Comparison of ENCODE assay signal across 1 cellular context in the genomic region with DNA sequence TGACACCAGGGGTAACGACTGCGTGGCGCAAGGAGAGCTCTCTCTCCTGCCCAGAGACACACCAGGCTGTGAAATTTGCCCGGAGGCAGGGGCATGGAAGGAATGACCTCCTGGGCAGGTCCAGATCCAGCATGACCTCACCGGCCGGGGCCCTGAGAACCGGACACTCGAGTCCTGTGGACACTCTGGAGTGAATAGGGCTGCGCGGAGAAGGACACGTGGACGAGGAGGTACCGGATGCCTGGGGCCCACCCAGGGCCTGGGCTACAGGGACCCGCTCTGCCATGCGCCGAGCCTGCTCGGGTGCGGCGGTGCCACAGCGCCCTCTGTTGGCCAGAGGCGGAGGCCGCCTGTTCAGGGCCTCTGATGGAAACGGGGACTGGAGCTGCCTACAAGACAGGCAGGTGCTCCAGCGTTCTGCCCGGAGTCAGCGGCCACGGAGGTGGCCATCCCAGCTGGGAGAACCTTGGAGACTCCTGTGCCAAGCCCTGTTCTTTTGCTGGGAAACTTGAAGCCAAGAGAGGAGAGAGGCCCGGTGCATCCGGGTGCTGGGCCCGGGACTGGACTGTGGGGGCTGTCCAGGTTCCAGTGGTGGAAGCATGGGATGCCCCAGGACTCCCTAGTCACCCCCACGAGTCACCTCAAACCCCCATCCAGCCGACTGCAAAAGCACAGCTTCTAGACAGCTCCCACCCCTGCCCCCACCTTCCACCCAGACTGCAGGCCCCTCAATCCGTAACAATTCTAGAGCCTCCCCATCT.
TF ChIP-seq lines count a peak whose summit lies in the region.

No MANE protein-coding gene starts in this region.

TF ChIP-seq in HepG2, 621 proteins besides CTCF, POLR2A, EP300 and RAD21 (continued from another document and continues in another):
- TF ChIP-seq, protein P1, sequence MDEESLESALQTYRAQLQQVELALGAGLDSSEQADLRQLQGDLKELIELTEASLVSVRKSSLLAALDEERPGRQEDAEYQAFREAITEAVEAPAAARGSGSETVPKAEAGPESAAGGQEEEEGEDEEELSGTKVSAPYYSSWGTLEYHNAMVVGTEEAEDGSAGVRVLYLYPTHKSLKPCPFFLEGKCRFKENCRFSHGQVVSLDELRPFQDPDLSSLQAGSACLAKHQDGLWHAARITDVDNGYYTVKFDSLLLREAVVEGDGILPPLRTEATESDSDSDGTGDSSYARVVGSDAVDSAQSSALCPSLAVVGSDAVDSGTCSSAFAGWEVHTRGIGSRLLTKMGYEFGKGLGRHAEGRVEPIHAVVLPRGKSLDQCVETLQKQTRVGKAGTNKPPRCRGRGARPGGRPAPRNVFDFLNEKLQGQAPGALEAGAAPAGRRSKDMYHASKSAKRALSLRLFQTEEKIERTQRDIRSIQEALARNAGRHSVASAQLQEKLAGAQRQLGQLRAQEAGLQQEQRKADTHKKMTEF (CRISPR knock-in tag; IDR thresholded peaks at IDR 0.05), result peak; percentile 83
- TF ChIP-seq KAT8 (CRISPR knock-in tag; IDR thresholded peaks at IDR 0.05) (peak; percentile 83), NCOA2 (CRISPR knock-in tag; IDR thresholded peaks at IDR 0.05) (0 out of 2 replicates have a peak, but pooled peaks have one; percentile 22), MXI1 (IDR thresholded peaks at IDR 0.05; ENCODE audit: borderline replicate concordance, low read depth, low read length) (peak; percentile 82; the same call in 1 of the 3 replicates), ZMAT3 (CRISPR knock-in tag; conservative IDR thresholded peaks at IDR 0.05) (peak; percentile 76; the same call in 1 of the 2 replicates), FOXP1 (IDR thresholded peaks at IDR 0.05) (no peak), FOXP1 (CRISPR knock-in tag; IDR thresholded peaks at IDR 0.05) (no peak), ZMYM2 (CRISPR knock-in tag; IDR thresholded peaks at IDR 0.05) (no peak), ZSCAN31 (CRISPR knock-in tag; IDR thresholded peaks at IDR 0.05; ENCODE audit: low read depth) (0 out of 2 replicates have a peak, but pooled peaks have one; percentile 20), ZC3H13 (CRISPR knock-in tag; IDR thresholded peaks at IDR 0.05) (no peak), ZNF839 (CRISPR knock-in tag; IDR thresholded peaks at IDR 0.05; ENCODE audit: borderline replicate concordance) (peak; percentile 85), GTF2F1 (IDR thresholded peaks at IDR 0.05; ENCODE audit: low read length) (no peak), SATB2 (CRISPR knock-in tag; IDR thresholded peaks at IDR 0.05) (no peak), ZNF143 (CRISPR knock-in tag; IDR thresholded peaks at IDR 0.05) (no peak), HNF4G (IDR thresholded peaks at IDR 0.05; ENCODE audit: borderline replicate concordance, low read depth, low read length) (no peak), HNF4G (CRISPR knock-in tag; IDR thresholded peaks at IDR 0.05; ENCODE audit: borderline replicate concordance, low read depth) (peak; percentile 69; the same call in 1 of the 2 replicates), MEF2D (CRISPR knock-in tag; IDR thresholded peaks at IDR 0.05) (no peak), SIX1 (CRISPR knock-in tag; IDR thresholded peaks at IDR 0.05; ENCODE audit: borderline replicate concordance) (no peak), KDM3A (CRISPR knock-in tag; IDR thresholded peaks at IDR 0.05; ENCODE audit: low read depth) (peak; percentile 95), ZNF501 (CRISPR knock-in tag; IDR thresholded peaks at IDR 0.05) (peak; percentile 95), CC2D1A (CRISPR knock-in tag; IDR thresholded peaks at IDR 0.05) (no peak; the same call in 1 of the 2 replicates), ZNF282 (IDR thresholded peaks at IDR 0.05; ENCODE audit: partially characterized antibody) (no peak), FOSL1 (CRISPR knock-in tag; IDR thresholded peaks at IDR 0.05; ENCODE audit: borderline replicate concordance) (no peak), GTF3A (CRISPR knock-in tag; conservative IDR thresholded peaks at IDR 0.05) (no peak), ZNF530 (CRISPR knock-in tag; IDR thresholded peaks at IDR 0.05; ENCODE audit: low read depth) (no peak), SP4 (CRISPR knock-in tag; IDR thresholded peaks at IDR 0.05) (no peak; the same call in 1 of the 2 replicates), FOXO1 (CRISPR knock-in tag; IDR thresholded peaks at IDR 0.05) (peak; percentile 77), CHCHD3 (CRISPR knock-in tag; IDR thresholded peaks at IDR 0.05) (peak; percentile 75; the same call in 1 of the 2 replicates), NR2F6 (IDR thresholded peaks at IDR 0.05) (peak; percentile 65), NR2F6 (CRISPR knock-in tag; IDR thresholded peaks at IDR 0.05) (peak; percentile 70; the same call in 1 of the 2 replicates), DR1 (CRISPR knock-in tag; IDR thresholded peaks at IDR 0.05) (no peak), HNRNPK (IDR thresholded peaks at IDR 0.05; ENCODE audit: low read depth, low read length, poor library complexity, severe bottlenecking) (no peak), NFATC3 (CRISPR knock-in tag; IDR thresholded peaks at IDR 0.05) (no peak)
- TF ChIP-seq, protein P2, sequence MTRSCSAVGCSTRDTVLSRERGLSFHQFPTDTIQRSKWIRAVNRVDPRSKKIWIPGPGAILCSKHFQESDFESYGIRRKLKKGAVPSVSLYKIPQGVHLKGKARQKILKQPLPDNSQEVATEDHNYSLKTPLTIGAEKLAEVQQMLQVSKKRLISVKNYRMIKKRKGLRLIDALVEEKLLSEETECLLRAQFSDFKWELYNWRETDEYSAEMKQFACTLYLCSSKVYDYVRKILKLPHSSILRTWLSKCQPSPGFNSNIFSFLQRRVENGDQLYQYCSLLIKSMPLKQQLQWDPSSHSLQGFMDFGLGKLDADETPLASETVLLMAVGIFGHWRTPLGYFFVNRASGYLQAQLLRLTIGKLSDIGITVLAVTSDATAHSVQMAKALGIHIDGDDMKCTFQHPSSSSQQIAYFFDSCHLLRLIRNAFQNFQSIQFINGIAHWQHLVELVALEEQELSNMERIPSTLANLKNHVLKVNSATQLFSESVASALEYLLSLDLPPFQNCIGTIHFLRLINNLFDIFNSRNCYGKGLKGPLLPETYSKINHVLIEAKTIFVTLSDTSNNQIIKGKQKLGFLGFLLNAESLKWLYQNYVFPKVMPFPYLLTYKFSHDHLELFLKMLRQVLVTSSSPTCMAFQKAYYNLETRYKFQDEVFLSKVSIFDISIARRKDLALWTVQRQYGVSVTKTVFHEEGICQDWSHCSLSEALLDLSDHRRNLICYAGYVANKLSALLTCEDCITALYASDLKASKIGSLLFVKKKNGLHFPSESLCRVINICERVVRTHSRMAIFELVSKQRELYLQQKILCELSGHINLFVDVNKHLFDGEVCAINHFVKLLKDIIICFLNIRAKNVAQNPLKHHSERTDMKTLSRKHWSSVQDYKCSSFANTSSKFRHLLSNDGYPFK (CRISPR knock-in tag; IDR thresholded peaks at IDR 0.05; ENCODE audit: borderline replicate concordance), result 0 out of 2 replicates have a peak, but pooled peaks have one; percentile 73
- TF ChIP-seq, protein P3, sequence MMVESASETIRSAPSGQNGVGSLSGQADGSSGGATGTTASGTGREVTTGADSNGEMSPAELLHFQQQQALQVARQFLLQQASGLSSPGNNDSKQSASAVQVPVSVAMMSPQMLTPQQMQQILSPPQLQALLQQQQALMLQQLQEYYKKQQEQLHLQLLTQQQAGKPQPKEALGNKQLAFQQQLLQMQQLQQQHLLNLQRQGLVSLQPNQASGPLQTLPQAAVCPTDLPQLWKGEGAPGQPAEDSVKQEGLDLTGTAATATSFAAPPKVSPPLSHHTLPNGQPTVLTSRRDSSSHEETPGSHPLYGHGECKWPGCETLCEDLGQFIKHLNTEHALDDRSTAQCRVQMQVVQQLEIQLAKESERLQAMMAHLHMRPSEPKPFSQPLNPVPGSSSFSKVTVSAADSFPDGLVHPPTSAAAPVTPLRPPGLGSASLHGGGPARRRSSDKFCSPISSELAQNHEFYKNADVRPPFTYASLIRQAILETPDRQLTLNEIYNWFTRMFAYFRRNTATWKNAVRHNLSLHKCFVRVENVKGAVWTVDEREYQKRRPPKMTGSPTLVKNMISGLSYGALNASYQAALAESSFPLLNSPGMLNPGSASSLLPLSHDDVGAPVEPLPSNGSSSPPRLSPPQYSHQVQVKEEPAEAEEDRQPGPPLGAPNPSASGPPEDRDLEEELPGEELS (CRISPR knock-in tag; IDR thresholded peaks at IDR 0.05), result no peak
- TF ChIP-seq, protein P4, sequence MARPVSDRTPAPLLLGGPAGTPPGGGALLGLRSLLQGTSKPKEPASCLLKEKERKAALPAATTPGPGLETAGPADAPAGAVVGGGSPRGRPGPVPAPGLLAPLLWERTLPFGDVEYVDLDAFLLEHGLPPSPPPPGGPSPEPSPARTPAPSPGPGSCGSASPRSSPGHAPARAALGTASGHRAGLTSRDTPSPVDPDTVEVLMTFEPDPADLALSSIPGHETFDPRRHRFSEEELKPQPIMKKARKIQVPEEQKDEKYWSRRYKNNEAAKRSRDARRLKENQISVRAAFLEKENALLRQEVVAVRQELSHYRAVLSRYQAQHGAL (CRISPR knock-in tag; IDR thresholded peaks at IDR 0.05; ENCODE audit: not compliant biosample characterization), result no peak
- TF ChIP-seq, protein P5, sequence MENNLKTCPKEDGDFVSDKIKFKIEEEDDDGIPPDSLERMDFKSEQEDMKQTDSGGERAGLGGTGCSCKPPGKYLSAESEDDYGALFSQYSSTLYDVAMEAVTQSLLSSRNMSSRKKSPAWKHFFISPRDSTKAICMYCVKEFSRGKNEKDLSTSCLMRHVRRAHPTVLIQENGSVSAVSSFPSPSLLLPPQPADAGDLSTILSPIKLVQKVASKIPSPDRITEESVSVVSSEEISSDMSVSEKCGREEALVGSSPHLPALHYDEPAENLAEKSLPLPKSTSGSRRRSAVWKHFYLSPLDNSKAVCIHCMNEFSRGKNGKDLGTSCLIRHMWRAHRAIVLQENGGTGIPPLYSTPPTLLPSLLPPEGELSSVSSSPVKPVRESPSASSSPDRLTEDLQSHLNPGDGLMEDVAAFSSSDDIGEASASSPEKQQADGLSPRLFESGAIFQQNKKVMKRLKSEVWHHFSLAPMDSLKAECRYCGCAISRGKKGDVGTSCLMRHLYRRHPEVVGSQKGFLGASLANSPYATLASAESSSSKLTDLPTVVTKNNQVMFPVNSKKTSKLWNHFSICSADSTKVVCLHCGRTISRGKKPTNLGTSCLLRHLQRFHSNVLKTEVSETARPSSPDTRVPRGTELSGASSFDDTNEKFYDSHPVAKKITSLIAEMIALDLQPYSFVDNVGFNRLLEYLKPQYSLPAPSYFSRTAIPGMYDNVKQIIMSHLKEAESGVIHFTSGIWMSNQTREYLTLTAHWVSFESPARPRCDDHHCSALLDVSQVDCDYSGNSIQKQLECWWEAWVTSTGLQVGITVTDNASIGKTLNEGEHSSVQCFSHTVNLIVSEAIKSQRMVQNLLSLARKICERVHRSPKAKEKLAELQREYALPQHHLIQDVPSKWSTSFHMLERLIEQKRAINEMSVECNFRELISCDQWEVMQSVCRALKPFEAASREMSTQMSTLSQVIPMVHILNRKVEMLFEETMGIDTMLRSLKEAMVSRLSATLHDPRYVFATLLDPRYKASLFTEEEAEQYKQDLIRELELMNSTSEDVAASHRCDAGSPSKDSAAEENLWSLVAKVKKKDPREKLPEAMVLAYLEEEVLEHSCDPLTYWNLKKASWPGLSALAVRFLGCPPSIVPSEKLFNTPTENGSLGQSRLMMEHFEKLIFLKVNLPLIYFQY (CRISPR knock-in tag; IDR thresholded peaks at IDR 0.05; ENCODE audit: borderline replicate concordance), result peak; percentile 73; the same call in 1 of the 2 replicates
- TF ChIP-seq, protein P6, sequence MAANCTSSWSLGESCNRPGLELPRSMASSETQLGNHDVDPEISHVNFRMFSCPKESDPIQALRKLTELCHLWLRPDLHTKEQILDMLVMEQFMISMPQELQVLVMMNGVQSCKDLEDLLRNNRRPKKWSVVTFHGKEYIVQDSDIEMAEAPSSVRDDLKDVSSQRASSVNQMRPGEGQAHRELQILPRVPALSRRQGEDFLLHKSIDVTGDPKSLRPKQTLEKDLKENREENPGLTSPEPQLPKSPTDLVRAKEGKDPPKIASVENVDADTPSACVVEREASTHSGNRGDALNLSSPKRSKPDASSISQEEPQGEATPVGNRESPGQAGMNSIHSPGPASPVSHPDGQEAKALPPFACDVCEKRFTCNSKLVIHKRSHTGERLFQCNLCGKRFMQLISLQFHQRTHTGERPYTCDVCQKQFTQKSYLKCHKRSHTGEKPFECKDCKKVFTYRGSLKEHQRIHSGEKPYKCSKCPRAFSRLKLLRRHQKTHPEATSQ (CRISPR knock-in tag; IDR thresholded peaks at IDR 0.05; ENCODE audit: borderline replicate concordance), result no peak
- TF ChIP-seq, protein P7, sequence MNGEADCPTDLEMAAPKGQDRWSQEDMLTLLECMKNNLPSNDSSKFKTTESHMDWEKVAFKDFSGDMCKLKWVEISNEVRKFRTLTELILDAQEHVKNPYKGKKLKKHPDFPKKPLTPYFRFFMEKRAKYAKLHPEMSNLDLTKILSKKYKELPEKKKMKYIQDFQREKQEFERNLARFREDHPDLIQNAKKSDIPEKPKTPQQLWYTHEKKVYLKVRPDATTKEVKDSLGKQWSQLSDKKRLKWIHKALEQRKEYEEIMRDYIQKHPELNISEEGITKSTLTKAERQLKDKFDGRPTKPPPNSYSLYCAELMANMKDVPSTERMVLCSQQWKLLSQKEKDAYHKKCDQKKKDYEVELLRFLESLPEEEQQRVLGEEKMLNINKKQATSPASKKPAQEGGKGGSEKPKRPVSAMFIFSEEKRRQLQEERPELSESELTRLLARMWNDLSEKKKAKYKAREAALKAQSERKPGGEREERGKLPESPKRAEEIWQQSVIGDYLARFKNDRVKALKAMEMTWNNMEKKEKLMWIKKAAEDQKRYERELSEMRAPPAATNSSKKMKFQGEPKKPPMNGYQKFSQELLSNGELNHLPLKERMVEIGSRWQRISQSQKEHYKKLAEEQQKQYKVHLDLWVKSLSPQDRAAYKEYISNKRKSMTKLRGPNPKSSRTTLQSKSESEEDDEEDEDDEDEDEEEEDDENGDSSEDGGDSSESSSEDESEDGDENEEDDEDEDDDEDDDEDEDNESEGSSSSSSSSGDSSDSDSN (CRISPR knock-in tag; IDR thresholded peaks at IDR 0.05), result peak; percentile 83
- TF ChIP-seq, protein P8, sequence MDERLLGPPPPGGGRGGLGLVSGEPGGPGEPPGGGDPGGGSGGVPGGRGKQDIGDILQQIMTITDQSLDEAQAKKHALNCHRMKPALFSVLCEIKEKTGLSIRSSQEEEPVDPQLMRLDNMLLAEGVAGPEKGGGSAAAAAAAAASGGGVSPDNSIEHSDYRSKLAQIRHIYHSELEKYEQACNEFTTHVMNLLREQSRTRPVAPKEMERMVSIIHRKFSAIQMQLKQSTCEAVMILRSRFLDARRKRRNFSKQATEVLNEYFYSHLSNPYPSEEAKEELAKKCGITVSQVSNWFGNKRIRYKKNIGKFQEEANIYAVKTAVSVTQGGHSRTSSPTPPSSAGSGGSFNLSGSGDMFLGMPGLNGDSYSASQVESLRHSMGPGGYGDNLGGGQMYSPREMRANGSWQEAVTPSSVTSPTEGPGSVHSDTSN (CRISPR knock-in tag; IDR thresholded peaks at IDR 0.05), result no peak
- TF ChIP-seq, protein P9, sequence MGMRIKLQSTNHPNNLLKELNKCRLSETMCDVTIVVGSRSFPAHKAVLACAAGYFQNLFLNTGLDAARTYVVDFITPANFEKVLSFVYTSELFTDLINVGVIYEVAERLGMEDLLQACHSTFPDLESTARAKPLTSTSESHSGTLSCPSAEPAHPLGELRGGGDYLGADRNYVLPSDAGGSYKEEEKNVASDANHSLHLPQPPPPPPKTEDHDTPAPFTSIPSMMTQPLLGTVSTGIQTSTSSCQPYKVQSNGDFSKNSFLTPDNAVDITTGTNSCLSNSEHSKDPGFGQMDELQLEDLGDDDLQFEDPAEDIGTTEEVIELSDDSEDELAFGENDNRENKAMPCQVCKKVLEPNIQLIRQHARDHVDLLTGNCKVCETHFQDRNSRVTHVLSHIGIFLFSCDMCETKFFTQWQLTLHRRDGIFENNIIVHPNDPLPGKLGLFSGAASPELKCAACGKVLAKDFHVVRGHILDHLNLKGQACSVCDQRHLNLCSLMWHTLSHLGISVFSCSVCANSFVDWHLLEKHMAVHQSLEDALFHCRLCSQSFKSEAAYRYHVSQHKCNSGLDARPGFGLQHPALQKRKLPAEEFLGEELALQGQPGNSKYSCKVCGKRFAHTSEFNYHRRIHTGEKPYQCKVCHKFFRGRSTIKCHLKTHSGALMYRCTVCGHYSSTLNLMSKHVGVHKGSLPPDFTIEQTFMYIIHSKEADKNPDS (CRISPR knock-in tag; IDR thresholded peaks at IDR 0.05), result no peak
